In genomic region chr2:206482123-206482522, GRCh38 we compare ENCODE assay signal across 22 cellular contexts. TPM values are rescaled to one million over a fixed set of nuclear protein-coding genes. Genes with fewer than 3 reads are reported as not detected.
DNase-seq lines count a peak whose midpoint lies in the region; FAIRE-seq and TF ChIP-seq lines count a peak whose summit lies in the region.
"Had no signal": no experiment of that assay in that cellular context is flagged by ENCODE, and none has a peak within 500 bp of the region (broad histone marks: within the 10 kb centered on the region; RNA-seq: fewer than 3 reads in every experiment).

No MANE protein-coding gene starts in this region.

- FAIRE-seq in D721Med (lab: Jason Lieb, UNC): no peak
- FAIRE-seq: G401.6, kidney had no signal

- H3F3A ChIP-seq in smooth muscle cell (ENCODE audit: low read depth): no peaks in the 10 kb centered on the region

- no peaks in the 10 kb centered on the region for H3K4me1 Mint-ChIP-seq in activated T-helper 2 cell treated with anti-CD3 and anti-CD28 coated beads, Interferon-gamma antibody, Interleukin-2, Interleukin-4, amounts not matched to agents 10 μg/mL and 5 μg/mL and 100 μg/mL, durations not matched to agents 14 hours and 24 hours and 36 hours (ENCODE audit: low read depth)
- H3K4me1 Mint-ChIP-seq: memory B cell; naive B cell; stimulated activated memory B cell treated with anti-CD40 and anti-IgM and Interleukin-4, amounts not matched to agents 10 μg/mL and 1 μg/mL and 100 μg/mL, for 72 hours had no signal

- H3K27ac ChIP-seq in HL-60 (replicated peaks) (no peak overlapping the region), left ventricle myocardium inferior (replicated peaks) (peak overlapping the region; percentile 42), smooth muscle cell (ENCODE audit: low read depth) (no peak overlapping the region)
- H3K27ac ChIP-seq: thoracic aorta had no signal

- TF ChIP-seq CTCF in HL-60 (IDR thresholded peaks at IDR 0.05; ENCODE audit: insufficient read depth, low read length): no peak
- TF ChIP-seq CTCF in cardiac fibroblast (IDR thresholded peaks at IDR 0.05; ENCODE audit: low read depth, low read length): no peak
- no peak for TF ChIP-seq CTCF in left ventricle myocardium inferior (IDR thresholded peaks at IDR 0.05; ENCODE audit: borderline replicate concordance)
- no peak for TF ChIP-seq CTCF in D721Med (IDR thresholded peaks at IDR 0.05; ENCODE audit: insufficient read depth, missing control alignments)
- no peak for TF ChIP-seq CTCF in smooth muscle cell (IDR thresholded peaks at IDR 0.05; ENCODE audit: borderline replicate concordance, insufficient read depth, poor library complexity, severe bottlenecking)

- H3K4me2 ChIP-seq in smooth muscle cell: no peak overlapping the region

- H3K9ac ChIP-seq in smooth muscle cell (ENCODE audit: low read depth): no peak overlapping the region

- intact Hi-C loops in left ventricle myocardium inferior (cut with micrococcal nuclease): no loop called here
- intact Hi-C loops in activated T-helper 2 cell treated with anti-CD3 and anti-CD28 coated beads, Interferon-gamma antibody, Interleukin-2, Interleukin-4, amounts not matched to agents 10 μg/mL and 5 μg/mL and 100 μg/mL, durations not matched to agents 14 hours and 24 hours and 36 hours (cut with micrococcal nuclease): no loop called here

- peak; percentile 11 for DNase-seq in A172 (ENCODE audit: low spot score)
- peak; percentile 7 to 16 for DNase-seq in HL-60 (ENCODE audit: low read depth in 1 of 2, low spot score in 1 of 2)
- peak; percentile 2 to 18 for DNase-seq in cardiac fibroblast (ENCODE audit: low read depth in 2 of 2)
- DNase-seq in left ventricle myocardium inferior: no peak
- DNase-seq in NCI-H510A treated with DMSO at 0.1 percent for 48 hours (lab: John Stamatoyannopoulos, UW): no peak
- DNase-seq in D721Med (ENCODE audit: insufficient read length, low spot score): no peak
- no peak for DNase-seq in smooth muscle cell (lab: John Stamatoyannopoulos, UW; ENCODE audit: unreplicated experiment)
- DNase-seq in activated T-helper 2 cell treated with anti-CD3 and anti-CD28 coated beads, Interferon-gamma antibody, Interleukin-2, Interleukin-4, amounts not matched to agents 10 μg/mL and 5 μg/mL and 100 μg/mL, durations not matched to agents 14 hours and 24 hours and 36 hours (ENCODE audit: low spot score): no peak
- DNase-seq: activated CD4-positive, alpha-beta T cell treated with anti-CD3 and anti-CD28 coated beads for 1 hour; activated CD8-positive, alpha-beta memory T cell treated with anti-CD3 and anti-CD28 coated beads for 24 hours; activated naive CD4-positive, alpha-beta T cell treated with anti-CD3 and anti-CD28 coated beads for 36 hours; activated T-cell treated with anti-CD3 and anti-CD28 coated beads, Interleukin-2, amount 50 U/mL, for 4 hours; aorta; kidney; naive B cell; NCI-H1092; NCI-H2029; NCI-H446 treated with DMSO at 0.1 percent for 48 hours had no signal

- H3K4me3 Mint-ChIP-seq in activated T-helper 2 cell treated with anti-CD3 and anti-CD28 coated beads, Interferon-gamma antibody, Interleukin-2, Interleukin-4, amounts not matched to agents 10 μg/mL and 5 μg/mL and 100 μg/mL, durations not matched to agents 14 hours and 24 hours and 36 hours (ENCODE audit: low read depth): no peak overlapping the region
- H3K4me3 Mint-ChIP-seq: activated naive CD4-positive, alpha-beta T cell treated with anti-CD3 and anti-CD28 coated beads for 36 hours; activated T-cell treated with anti-CD3 and anti-CD28 coated beads, Interleukin-2, amount 50 U/mL, for 4 hours; memory B cell; naive B cell; stimulated activated memory B cell treated with anti-CD40 and anti-IgM and Interleukin-4, amounts not matched to agents 10 μg/mL and 1 μg/mL and 100 μg/mL, for 72 hours had no signal

- peaks cover 6% of the 10 kb centered on the region for H3K27me3 ChIP-seq in HL-60 (ENCODE audit: insufficient read depth, poor library complexity, severe bottlenecking)
- no peaks in the 10 kb centered on the region for H3K27me3 ChIP-seq in left ventricle myocardium inferior (ENCODE audit: low read depth)
- no peaks in the 10 kb centered on the region for H3K27me3 ChIP-seq in smooth muscle cell (ENCODE audit: low read depth)

- no peak overlapping the region for H3K4me3 ChIP-seq in HL-60 (replicated peaks; ENCODE audit: insufficient read depth, low read length)
- no peak overlapping the region for H3K4me3 ChIP-seq in cardiac fibroblast (replicated peaks in 1 of 2; ENCODE audit: low read depth in 2 of 2, low read length in 2 of 2)
- peak overlapping the region; percentile 20 for H3K4me3 ChIP-seq in left ventricle myocardium inferior
- no peak overlapping the region for H3K4me3 ChIP-seq in smooth muscle cell
- H3K4me3 ChIP-seq: thoracic aorta had no signal

- H3K4me1 ChIP-seq in left ventricle myocardium inferior (peaks cover 48% of the 10 kb centered on the region), smooth muscle cell (ENCODE audit: low read depth) (no peaks in the 10 kb centered on the region)

- WGBS in smooth muscle cell (ENCODE audit: low lambda C conversion rate): 88% methylated on average over 4 of the region's 4 CpGs

- H2AFZ ChIP-seq in smooth muscle cell (ENCODE audit: low read depth): no peak overlapping the region

- no peaks in the 10 kb centered on the region for H3K9me3 ChIP-seq in left ventricle myocardium inferior (replicated peaks)
- H3K9me3 ChIP-seq in smooth muscle cell (replicated peaks; ENCODE audit: low read depth): no peaks in the 10 kb centered on the region
- H3K9me3 ChIP-seq: thoracic aorta had no signal

- H3K36me3 ChIP-seq in left ventricle myocardium inferior (no peaks in the 10 kb centered on the region), smooth muscle cell (ENCODE audit: low read depth) (no peaks in the 10 kb centered on the region)
- H3K36me3 ChIP-seq: thoracic aorta had no signal

- H3K27me3 Mint-ChIP-seq in activated T-helper 2 cell treated with anti-CD3 and anti-CD28 coated beads, Interferon-gamma antibody, Interleukin-2, Interleukin-4, amounts not matched to agents 10 μg/mL and 5 μg/mL and 100 μg/mL, durations not matched to agents 14 hours and 24 hours and 36 hours (ENCODE audit: low read depth): peaks cover 7% of the 10 kb centered on the region

- no peaks in the 10 kb centered on the region for H4K20me1 ChIP-seq in smooth muscle cell (ENCODE audit: low read depth)

- no peak overlapping the region for H3K27ac Mint-ChIP-seq in activated T-helper 2 cell treated with anti-CD3 and anti-CD28 coated beads, Interferon-gamma antibody, Interleukin-2, Interleukin-4, amounts not matched to agents 10 μg/mL and 5 μg/mL and 100 μg/mL, durations not matched to agents 14 hours and 24 hours and 36 hours
- H3K27ac Mint-ChIP-seq: activated naive CD4-positive, alpha-beta T cell treated with anti-CD3 and anti-CD28 coated beads for 36 hours; memory B cell; naive B cell; stimulated activated memory B cell treated with anti-CD40 and anti-IgM and Interleukin-4, amounts not matched to agents 10 μg/mL and 1 μg/mL and 100 μg/mL, for 72 hours had no signal

- no peaks in the 10 kb centered on the region for H3K9me3 Mint-ChIP-seq in activated T-helper 2 cell treated with anti-CD3 and anti-CD28 coated beads, Interferon-gamma antibody, Interleukin-2, Interleukin-4, amounts not matched to agents 10 μg/mL and 5 μg/mL and 100 μg/mL, durations not matched to agents 14 hours and 24 hours and 36 hours
- H3K9me3 Mint-ChIP-seq: activated T-cell treated with anti-CD3 and anti-CD28 coated beads, Interleukin-2, amount 50 U/mL, for 4 hours had no signal

- H3K36me3 Mint-ChIP-seq in activated T-helper 2 cell treated with anti-CD3 and anti-CD28 coated beads, Interferon-gamma antibody, Interleukin-2, Interleukin-4, amounts not matched to agents 10 μg/mL and 5 μg/mL and 100 μg/mL, durations not matched to agents 14 hours and 24 hours and 36 hours (ENCODE audit: low read depth): no peaks in the 10 kb centered on the region
- H3K36me3 Mint-ChIP-seq: memory B cell; stimulated activated memory B cell treated with anti-CD40 and anti-IgM and Interleukin-4, amounts not matched to agents 10 μg/mL and 1 μg/mL and 100 μg/mL, for 72 hours had no signal

- no peaks in the 10 kb centered on the region for H3K79me2 ChIP-seq in smooth muscle cell (ENCODE audit: low read depth)

RNA-seq across cellular contexts. Expression of gene ADAM23, which starts 38.8 kb away (rescaled TPM):
- total RNA-seq in A172 (2014; rRNA removed; shearing (Covaris generic)): 4.6 and 4.9 TPM in 2 replicates
- total RNA-seq in left ventricle myocardium inferior (61.2 TPM), smooth muscle cell (4.8 and 7.0 TPM in 2 replicates)
- polyA plus RNA-seq in smooth muscle cell: 11.9 and 18.2 TPM in 2 replicates
- total RNA-seq in activated T-helper 2 cell treated with anti-CD3 and anti-CD28 coated beads, Interferon-gamma antibody, Interleukin-2, Interleukin-4, amounts not matched to agents 10 μg/mL and 5 μg/mL and 100 μg/mL, durations not matched to agents 14 hours and 24 hours and 36 hours: 0.23 and 0.25 TPM in 2 replicates

Comparison
In these comparisons a context has a peak if more than half of its experiments do, and no peak if none do; other contexts are left out.
1. DNase-seq: peak in A172 (single experiment), HL-60 (2 of 2) and cardiac fibroblast (2 of 2); none in left ventricle myocardium inferior (single experiment), NCI-H510A treated with DMSO at 0.1 percent for 48 hours (single experiment), D721Med (single experiment), smooth muscle cell (single experiment) and activated T-helper 2 cell treated with anti-CD3 and anti-CD28 coated beads, Interferon-gamma antibody, Interleukin-2, Interleukin-4, amounts not matched to agents 10 μg/mL and 5 μg/mL and 100 μg/mL, durations not matched to agents 14 hours and 24 hours and 36 hours (single experiment).